29 cellular contexts compared by ENCODE assay signal in the genomic region with DNA sequence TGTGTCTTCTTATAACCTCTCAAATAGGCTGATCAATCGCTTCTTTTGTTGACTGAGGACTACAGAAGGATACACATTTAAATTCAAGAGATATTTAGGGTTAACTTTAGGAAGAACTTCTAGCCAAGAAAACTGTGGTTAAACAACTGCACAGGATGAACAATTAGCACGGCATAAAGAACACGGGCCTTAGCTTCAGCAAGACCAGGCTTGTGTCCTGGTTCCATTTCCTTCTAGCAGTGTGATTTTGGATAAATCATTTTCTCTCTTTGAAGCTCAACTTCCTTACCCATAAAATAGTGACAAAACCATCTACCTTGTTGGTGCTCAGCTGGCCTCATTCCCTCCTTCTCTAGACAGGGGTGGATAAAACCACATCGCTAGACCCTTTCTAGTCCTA.
"Had no signal": no experiment of that assay in that cellular context is flagged by ENCODE, and none has a peak within 500 bp of the region (broad histone marks: within the 10 kb centered on the region; RNA-seq: fewer than 3 reads in every experiment).

No MANE protein-coding gene starts in this region.

- H3K4me1 Mint-ChIP-seq: mesothelial cell of epicardium, nephron had no signal

- H3K27ac Mint-ChIP-seq: mesothelial cell of epicardium; naive thymus-derived CD4-positive, alpha-beta T cell; nephron; neural progenitor cell; stimulated activated effector memory CD8-positive, alpha-beta T cell treated with anti-CD3 and anti-CD28 coated beads, Interleukin-12 subunit alpha, Interleukin-12 subunit beta, amount 100 ng/mL, for 72 hours had no signal

- DNase-seq: dermis blood vessel endothelial cell; effector memory CD8-positive, alpha-beta T cell; gastrocnemius medialis; head of caudate nucleus; kidney; mesenchymal stem cell; naive thymus-derived CD4-positive, alpha-beta T cell; nucleus accumbens; stimulated activated CD4-positive, alpha-beta T cell treated with anti-CD3 and anti-CD28 coated beads, Interleukin-12 subunit alpha, Interleukin-12 subunit beta, amount 100 ng/mL, for 4 hours; stimulated activated CD4-positive, alpha-beta T cell treated with anti-CD3 and anti-CD28 coated beads, Interleukin-1b, Interleukin-23, amount 100 ng/mL, for 48 hours; stimulated activated CD4-positive, alpha-beta T cell treated with anti-CD3 and anti-CD28 coated beads, Interleukin-4, amount 100 ng/mL, for 1 hour; stimulated activated naive CD8-positive, alpha-beta T cell treated with anti-CD3 and anti-CD28 coated beads, Interleukin-15, Interleukin-2, amounts not matched to agents 100 U/mL and 50 U/mL, for 24 hours; substantia nigra; upper lobe of left lung had no signal

- H3K4me2 ChIP-seq: neural progenitor cell, smooth muscle cell had no signal

- H3K9me3 ChIP-seq: gastrocnemius medialis, prostate gland, right atrium auricular region, thoracic aorta, tibial nerve, upper lobe of left lung had no signal

- H3K4me1 ChIP-seq: gastrocnemius medialis, prostate gland, right atrium auricular region, tibial nerve, upper lobe of left lung had no signal

- H3K4me3 Mint-ChIP-seq: effector memory CD8-positive, alpha-beta T cell; mesothelial cell of epicardium; naive thymus-derived CD4-positive, alpha-beta T cell; nephron; neural progenitor cell; stimulated activated effector memory CD8-positive, alpha-beta T cell treated with anti-CD3 and anti-CD28 coated beads, Interleukin-12 subunit alpha, Interleukin-12 subunit beta, amount 100 ng/mL, for 72 hours had no signal

- ATAC-seq: effector memory CD8-positive, alpha-beta T cell; gastrocnemius medialis; left lobe of liver; naive thymus-derived CD4-positive, alpha-beta T cell; sciatic nerve; stimulated activated effector memory CD8-positive, alpha-beta T cell treated with anti-CD3 and anti-CD28 coated beads, Interleukin-12 subunit alpha, Interleukin-12 subunit beta, amount 100 ng/mL, for 72 hours; stimulated activated naive CD8-positive, alpha-beta T cell treated with anti-CD3 and anti-CD28 coated beads, Interleukin-15, Interleukin-2, amounts not matched to agents 100 U/mL and 50 U/mL, for 24 hours had no signal

- H3K36me3 Mint-ChIP-seq: mesothelial cell of epicardium; stimulated activated effector memory CD8-positive, alpha-beta T cell treated with anti-CD3 and anti-CD28 coated beads, Interleukin-12 subunit alpha, Interleukin-12 subunit beta, amount 100 ng/mL, for 72 hours had no signal

- H3K27me3 ChIP-seq: gastrocnemius medialis, neural progenitor cell, right atrium auricular region, tibial nerve, upper lobe of left lung had no signal

- H3K27ac ChIP-seq: coronary artery, gastrocnemius medialis, neural progenitor cell, prostate gland, right atrium auricular region, thoracic aorta, tibial nerve, upper lobe of left lung had no signal

- H3K36me3 ChIP-seq: gastrocnemius medialis, neural progenitor cell, prostate gland, right atrium auricular region, thoracic aorta, upper lobe of left lung had no signal

- FAIRE-seq: endometrium, kidney, urothelium cell line had no signal

- H3K9ac ChIP-seq: neural progenitor cell had no signal

- H2AFZ ChIP-seq: neural progenitor cell had no signal

- H3K4me3 ChIP-seq: coronary artery, gastrocnemius medialis, lung, neural progenitor cell, prostate gland, right atrium auricular region, smooth muscle cell, thoracic aorta, tibial nerve, upper lobe of left lung had no signal

- H3K27me3 Mint-ChIP-seq: effector memory CD8-positive, alpha-beta T cell; naive thymus-derived CD4-positive, alpha-beta T cell had no signal

- H3K9me3 Mint-ChIP-seq: effector memory CD8-positive, alpha-beta T cell; mesothelial cell of epicardium; stimulated activated effector memory CD8-positive, alpha-beta T cell treated with anti-CD3 and anti-CD28 coated beads, Interleukin-12 subunit alpha, Interleukin-12 subunit beta, amount 100 ng/mL, for 72 hours had no signal
